8 cellular contexts compared by ENCODE assay signal in the genomic region with DNA sequence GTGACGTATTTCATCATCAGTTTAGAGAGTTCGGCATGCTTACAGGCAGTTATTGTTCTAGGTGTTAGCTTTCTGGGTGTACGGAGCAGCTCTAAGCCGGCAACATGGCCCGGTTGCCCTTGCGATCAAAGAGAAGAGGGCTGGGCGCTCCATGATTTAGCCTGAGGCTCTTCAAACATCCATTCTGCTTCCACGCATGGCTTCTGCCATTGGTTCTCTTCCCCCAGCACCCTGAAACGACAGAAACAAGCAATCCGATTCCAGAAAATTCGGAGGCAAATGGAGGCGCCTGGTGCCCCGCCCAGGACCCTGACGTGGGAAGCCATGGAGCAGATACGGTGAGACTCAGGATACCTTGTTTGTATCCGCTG. TPM values are rescaled to one million over a fixed set of nuclear protein-coding genes. Genes with fewer than 3 reads are reported as not detected.
DNase-seq lines count a peak whose midpoint lies in the region; ATAC-seq and TF ChIP-seq lines count a peak whose summit lies in the region.

No MANE protein-coding gene starts in this region.

- ATAC-seq in HG03045 (IDR thresholded peaks at IDR 0.05; ENCODE audit: unreplicated experiment): peak; percentile 13

- no peaks in the 10 kb centered on the region for H3K27me3 ChIP-seq in ascending aorta
- no peaks in the 10 kb centered on the region for H3K27me3 ChIP-seq in iPS-18a (ENCODE audit: control insufficient read depth, insufficient read depth, low read length)
- H3K27me3 ChIP-seq in skeletal muscle tissue (ENCODE audit: control insufficient read depth in 3 of 3, insufficient read depth in 3 of 3, low read length in 3 of 3): no peaks in the 10 kb centered on the region

- H3K9me3 ChIP-seq in ascending aorta (no peaks in the 10 kb centered on the region), iPS-18a (ENCODE audit: control insufficient read depth, low read depth, low read length) (no peaks in the 10 kb centered on the region), skeletal muscle tissue (ENCODE audit: control insufficient read depth in 3 of 3, low read length in 3 of 3) (no peaks in the 10 kb centered on the region)

- peak; percentile 11 for DNase-seq in NCI-H2196 (lab: John Stamatoyannopoulos, UW; ENCODE audit: unreplicated experiment)
- DNase-seq in NCI-H2196 treated with DMSO at 0.1 percent for 48 hours (lab: John Stamatoyannopoulos, UW; ENCODE audit: unreplicated experiment): no peak
- peak; percentile 44 for DNase-seq in RWPE1 (ENCODE audit: low spot score)
- no peak for DNase-seq in ascending aorta (ENCODE audit: low spot score in 2 of 2)
- DNase-seq in KG1 (lab: John Stamatoyannopoulos, UW): no peak

- H3K9ac ChIP-seq in iPS-18a (ENCODE audit: low read length): peak overlapping the region; percentile 95
- H3K9ac ChIP-seq in skeletal muscle tissue (ENCODE audit: low read depth in 1 of 3, low read length in 3 of 3): peak overlapping the region; percentile 96 to 97 (median 96)

- H3K4me1 ChIP-seq in ascending aorta (peaks cover 4 to 26% of the 10 kb centered on the region in 2 donors), iPS-18a (ENCODE audit: control insufficient read depth, low read depth, low read length) (peaks cover 27% of the 10 kb centered on the region), skeletal muscle tissue (ENCODE audit: control insufficient read depth in 3 of 3, insufficient read depth in 3 of 3, low read length in 3 of 3) (peaks cover 44 to 76% (median 46%) of the 10 kb centered on the region in 3 donors)

- TF ChIP-seq CTCF in RWPE1 (conservative IDR thresholded peaks at IDR 0.05; ENCODE audit: low read depth) (no peak), ascending aorta (IDR thresholded peaks at IDR 0.05) (no peak)

- intact Hi-C loops in ascending aorta (cut with DNase I): no loop called here

- H3K27ac ChIP-seq in RWPE1 (peak overlapping the region; percentile 95), ascending aorta (peak overlapping the region; percentile 89 to 98), iPS-18a (ENCODE audit: low read length) (peak overlapping the region; percentile 97), skeletal muscle tissue (ENCODE audit: low read depth, low read length) (peak overlapping the region; percentile 93)

- H3K36me3 ChIP-seq in ascending aorta: peaks cover 7 to 14% of the 10 kb centered on the region in 2 donors
- peaks cover 24% of the 10 kb centered on the region for H3K36me3 ChIP-seq in iPS-18a (ENCODE audit: control insufficient read depth, low read depth, low read length)
- peaks cover 7 to 19% (median 17%) of the 10 kb centered on the region in 3 donors for H3K36me3 ChIP-seq in skeletal muscle tissue (ENCODE audit: control insufficient read depth in 3 of 3, insufficient read depth in 3 of 3, low read length in 3 of 3)

- peak overlapping the region; percentile 62 to 71 for H3K4me3 ChIP-seq in ascending aorta
- H3K4me3 ChIP-seq in iPS-18a (ENCODE audit: low read length): peak overlapping the region; percentile 94
- H3K4me3 ChIP-seq in skeletal muscle tissue (ENCODE audit: low read length in 3 of 3): peak overlapping the region; percentile 78 to 97 (median 94)

- CTCF ChIA-PET in RWPE1 (lab: Yijun Ruan, JAX): interaction anchor here (0.6 kb wide), 1 partner anchor 621 kb away, joined by 6 read pairs; no protein-coding TSS in a partner anchor

- POLR2A ChIA-PET in RWPE1 (lab: Yijun Ruan, JAX; ENCODE audit: low non-redundant PET): interaction anchor here (0.6 kb wide), 1 partner anchor 26 kb away, joined by 3 read pairs; no protein-coding TSS in a partner anchor

RNA-seq across cellular contexts. Expression of a gene that starts 0.6 kb away (rescaled TPM):
- 58.0 TPM for total RNA-seq in ascending aorta
- total RNA-seq in skeletal muscle tissue: 67.3 TPM

RNA-seq across cellular contexts. Expression of a gene that starts 16.7 kb away (rescaled TPM):
- total RNA-seq in ascending aorta: not detected
- not detected for total RNA-seq in skeletal muscle tissue

RNA-seq across cellular contexts. Expression of a gene that starts 32.0 kb away (rescaled TPM):
- total RNA-seq in ascending aorta (2.2 TPM), skeletal muscle tissue (3.1 TPM)

RNA-seq across cellular contexts. Expression of a gene that starts 32.3 kb away (rescaled TPM):
- 50.9 TPM for total RNA-seq in ascending aorta
- total RNA-seq in skeletal muscle tissue: 7.8 TPM

Comparison
In these comparisons a context has a peak if more than half of its experiments do, and no peak if none do; other contexts are left out.
1. DNase-seq: peak in NCI-H2196 (single experiment) and RWPE1 (single experiment); none in NCI-H2196 treated with DMSO at 0.1 percent for 48 hours (single experiment), ascending aorta (0 of 2) and KG1 (single experiment).
2. Peak in every context shown above with its lines, with median percentiles within 50 percentile points of each other: H3K27ac ChIP-seq and H3K4me3 ChIP-seq.